ENCODE assay signal across 1 cellular context in the genomic region with DNA sequence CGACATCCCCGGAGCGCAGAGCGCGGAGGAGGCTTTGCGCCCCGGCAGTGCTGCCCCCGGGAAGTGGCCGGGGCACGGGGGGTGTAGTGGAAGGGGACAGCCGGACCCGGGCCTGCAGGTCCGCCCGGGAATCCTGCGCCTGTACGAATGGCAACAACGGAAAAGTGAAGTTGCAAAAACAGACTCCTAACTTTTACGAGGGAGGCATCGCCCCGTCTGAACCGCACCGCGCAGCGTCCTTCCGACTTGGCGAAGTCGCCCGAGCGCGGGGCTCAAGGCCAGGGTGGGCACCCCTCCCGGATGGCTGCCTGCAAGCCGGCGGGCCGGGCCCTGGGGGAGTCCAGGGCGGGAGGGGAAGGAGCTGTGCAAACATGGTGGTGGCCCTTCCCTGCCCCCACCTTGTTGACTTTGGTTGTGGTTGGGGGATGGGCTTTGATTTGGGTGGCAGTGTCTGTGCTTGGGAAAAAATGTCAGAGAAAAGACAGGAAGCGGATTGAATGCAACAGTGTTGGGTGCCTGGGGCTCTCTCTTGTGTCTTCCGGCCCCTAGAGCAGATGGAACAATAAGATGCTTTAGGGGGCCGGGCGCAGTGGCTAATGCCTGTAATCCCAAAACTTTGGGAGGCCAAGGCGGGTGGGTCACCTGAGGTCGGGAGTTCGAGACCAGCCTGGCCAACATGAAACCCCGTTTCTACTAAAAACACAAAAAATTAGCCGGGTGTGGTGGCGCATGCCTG.
A peak's percentile ranks its signal among the peaks of the same experiment; 100 is the strongest.
TF ChIP-seq lines count a peak whose summit lies in the region.

No MANE protein-coding gene starts in this region.

TF ChIP-seq in HEK293, 187 proteins besides CTCF, POLR2A, EP300 and RAD21 (continued from another document and continues in another):
- TF ChIP-seq, protein P1, sequence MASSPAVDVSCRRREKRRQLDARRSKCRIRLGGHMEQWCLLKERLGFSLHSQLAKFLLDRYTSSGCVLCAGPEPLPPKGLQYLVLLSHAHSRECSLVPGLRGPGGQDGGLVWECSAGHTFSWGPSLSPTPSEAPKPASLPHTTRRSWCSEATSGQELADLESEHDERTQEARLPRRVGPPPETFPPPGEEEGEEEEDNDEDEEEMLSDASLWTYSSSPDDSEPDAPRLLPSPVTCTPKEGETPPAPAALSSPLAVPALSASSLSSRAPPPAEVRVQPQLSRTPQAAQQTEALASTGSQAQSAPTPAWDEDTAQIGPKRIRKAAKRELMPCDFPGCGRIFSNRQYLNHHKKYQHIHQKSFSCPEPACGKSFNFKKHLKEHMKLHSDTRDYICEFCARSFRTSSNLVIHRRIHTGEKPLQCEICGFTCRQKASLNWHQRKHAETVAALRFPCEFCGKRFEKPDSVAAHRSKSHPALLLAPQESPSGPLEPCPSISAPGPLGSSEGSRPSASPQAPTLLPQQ (tag by site-specific recombination; IDR thresholded peaks at IDR 0.05): peak; percentile 39; the same call in 1 of the 2 replicates
- TF ChIP-seq, protein P2, sequence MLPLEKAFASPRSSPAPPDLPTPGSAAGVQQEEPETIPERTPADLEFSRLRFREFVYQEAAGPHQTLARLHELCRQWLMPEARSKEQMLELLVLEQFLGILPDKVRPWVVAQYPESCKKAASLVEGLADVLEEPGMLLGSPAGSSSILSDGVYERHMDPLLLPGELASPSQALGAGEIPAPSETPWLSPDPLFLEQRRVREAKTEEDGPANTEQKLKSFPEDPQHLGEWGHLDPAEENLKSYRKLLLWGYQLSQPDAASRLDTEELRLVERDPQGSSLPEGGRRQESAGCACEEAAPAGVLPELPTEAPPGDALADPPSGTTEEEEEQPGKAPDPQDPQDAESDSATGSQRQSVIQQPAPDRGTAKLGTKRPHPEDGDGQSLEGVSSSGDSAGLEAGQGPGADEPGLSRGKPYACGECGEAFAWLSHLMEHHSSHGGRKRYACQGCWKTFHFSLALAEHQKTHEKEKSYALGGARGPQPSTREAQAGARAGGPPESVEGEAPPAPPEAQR (tag by site-specific recombination; IDR thresholded peaks at IDR 0.05): no peak
- TF ChIP-seq, protein P3, sequence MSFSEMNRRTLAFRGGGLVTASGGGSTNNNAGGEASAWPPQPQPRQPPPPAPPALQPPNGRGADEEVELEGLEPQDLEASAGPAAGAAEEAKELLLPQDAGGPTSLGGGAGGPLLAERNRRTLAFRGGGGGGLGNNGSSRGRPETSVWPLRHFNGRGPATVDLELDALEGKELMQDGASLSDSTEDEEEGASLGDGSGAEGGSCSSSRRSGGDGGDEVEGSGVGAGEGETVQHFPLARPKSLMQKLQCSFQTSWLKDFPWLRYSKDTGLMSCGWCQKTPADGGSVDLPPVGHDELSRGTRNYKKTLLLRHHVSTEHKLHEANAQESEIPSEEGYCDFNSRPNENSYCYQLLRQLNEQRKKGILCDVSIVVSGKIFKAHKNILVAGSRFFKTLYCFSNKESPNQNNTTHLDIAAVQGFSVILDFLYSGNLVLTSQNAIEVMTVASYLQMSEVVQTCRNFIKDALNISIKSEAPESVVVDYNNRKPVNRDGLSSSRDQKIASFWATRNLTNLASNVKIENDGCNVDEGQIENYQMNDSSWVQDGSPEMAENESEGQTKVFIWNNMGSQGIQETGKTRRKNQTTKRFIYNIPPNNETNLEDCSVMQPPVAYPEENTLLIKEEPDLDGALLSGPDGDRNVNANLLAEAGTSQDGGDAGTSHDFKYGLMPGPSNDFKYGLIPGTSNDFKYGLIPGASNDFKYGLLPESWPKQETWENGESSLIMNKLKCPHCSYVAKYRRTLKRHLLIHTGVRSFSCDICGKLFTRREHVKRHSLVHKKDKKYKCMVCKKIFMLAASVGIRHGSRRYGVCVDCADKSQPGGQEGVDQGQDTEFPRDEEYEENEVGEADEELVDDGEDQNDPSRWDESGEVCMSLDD (tag by site-specific recombination; IDR thresholded peaks at IDR 0.05): 0 out of 2 replicates have a peak, but pooled peaks have one; percentile 26
- TF ChIP-seq OSR2 (tag by site-specific recombination; IDR thresholded peaks at IDR 0.05) (no peak), SETDB1 (IDR thresholded peaks at IDR 0.05; ENCODE audit: insufficient read length, low read length) (no peak), ZNF155 (tag by site-specific recombination; IDR thresholded peaks at IDR 0.05) (no peak), ZNF701 (tag by site-specific recombination; IDR thresholded peaks at IDR 0.05) (no peak), ZBTB17 (tag by site-specific recombination; IDR thresholded peaks at IDR 0.05) (0 out of 2 replicates have a peak, but pooled peaks have one; percentile 18), ZNF549 (tag by site-specific recombination; IDR thresholded peaks at IDR 0.05) (no peak), ZBTB48 (tag by site-specific recombination; IDR thresholded peaks at IDR 0.05) (peak; percentile 95), ZNF514 (tag by site-specific recombination; IDR thresholded peaks at IDR 0.05) (no peak), ZNF214 (tag by site-specific recombination; IDR thresholded peaks at IDR 0.05; ENCODE audit: borderline replicate concordance) (no peak), YY2 (tag by site-specific recombination; IDR thresholded peaks at IDR 0.05) (no peak), ZNF302 (tag by site-specific recombination; IDR thresholded peaks at IDR 0.05; ENCODE audit: low read depth) (no peak), IKZF3 (tag by site-specific recombination; IDR thresholded peaks at IDR 0.05) (peak; percentile 28; the same call in 1 of the 2 replicates), ZNF785 (tag by site-specific recombination; IDR thresholded peaks at IDR 0.05) (no peak), ZNF211 (tag by site-specific recombination; IDR thresholded peaks at IDR 0.05; ENCODE audit: low read depth) (no peak), ZBTB8A (tag by site-specific recombination; IDR thresholded peaks at IDR 0.05) (peak; percentile 83), ZNF404 (tag by site-specific recombination; IDR thresholded peaks at IDR 0.05) (no peak), ZFP37 (tag by site-specific recombination; IDR thresholded peaks at IDR 0.05) (no peak)
- TF ChIP-seq, protein P4, sequence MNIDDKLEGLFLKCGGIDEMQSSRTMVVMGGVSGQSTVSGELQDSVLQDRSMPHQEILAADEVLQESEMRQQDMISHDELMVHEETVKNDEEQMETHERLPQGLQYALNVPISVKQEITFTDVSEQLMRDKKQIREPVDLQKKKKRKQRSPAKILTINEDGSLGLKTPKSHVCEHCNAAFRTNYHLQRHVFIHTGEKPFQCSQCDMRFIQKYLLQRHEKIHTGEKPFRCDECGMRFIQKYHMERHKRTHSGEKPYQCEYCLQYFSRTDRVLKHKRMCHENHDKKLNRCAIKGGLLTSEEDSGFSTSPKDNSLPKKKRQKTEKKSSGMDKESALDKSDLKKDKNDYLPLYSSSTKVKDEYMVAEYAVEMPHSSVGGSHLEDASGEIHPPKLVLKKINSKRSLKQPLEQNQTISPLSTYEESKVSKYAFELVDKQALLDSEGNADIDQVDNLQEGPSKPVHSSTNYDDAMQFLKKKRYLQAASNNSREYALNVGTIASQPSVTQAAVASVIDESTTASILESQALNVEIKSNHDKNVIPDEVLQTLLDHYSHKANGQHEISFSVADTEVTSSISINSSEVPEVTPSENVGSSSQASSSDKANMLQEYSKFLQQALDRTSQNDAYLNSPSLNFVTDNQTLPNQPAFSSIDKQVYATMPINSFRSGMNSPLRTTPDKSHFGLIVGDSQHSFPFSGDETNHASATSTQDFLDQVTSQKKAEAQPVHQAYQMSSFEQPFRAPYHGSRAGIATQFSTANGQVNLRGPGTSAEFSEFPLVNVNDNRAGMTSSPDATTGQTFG (tag by site-specific recombination; IDR thresholded peaks at IDR 0.05; ENCODE audit: borderline replicate concordance): no peak
- TF ChIP-seq, protein P5, sequence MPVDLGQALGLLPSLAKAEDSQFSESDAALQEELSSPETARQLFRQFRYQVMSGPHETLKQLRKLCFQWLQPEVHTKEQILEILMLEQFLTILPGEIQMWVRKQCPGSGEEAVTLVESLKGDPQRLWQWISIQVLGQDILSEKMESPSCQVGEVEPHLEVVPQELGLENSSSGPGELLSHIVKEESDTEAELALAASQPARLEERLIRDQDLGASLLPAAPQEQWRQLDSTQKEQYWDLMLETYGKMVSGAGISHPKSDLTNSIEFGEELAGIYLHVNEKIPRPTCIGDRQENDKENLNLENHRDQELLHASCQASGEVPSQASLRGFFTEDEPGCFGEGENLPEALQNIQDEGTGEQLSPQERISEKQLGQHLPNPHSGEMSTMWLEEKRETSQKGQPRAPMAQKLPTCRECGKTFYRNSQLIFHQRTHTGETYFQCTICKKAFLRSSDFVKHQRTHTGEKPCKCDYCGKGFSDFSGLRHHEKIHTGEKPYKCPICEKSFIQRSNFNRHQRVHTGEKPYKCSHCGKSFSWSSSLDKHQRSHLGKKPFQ (tag by site-specific recombination; IDR thresholded peaks at IDR 0.05): no peak
- TF ChIP-seq, protein P6, sequence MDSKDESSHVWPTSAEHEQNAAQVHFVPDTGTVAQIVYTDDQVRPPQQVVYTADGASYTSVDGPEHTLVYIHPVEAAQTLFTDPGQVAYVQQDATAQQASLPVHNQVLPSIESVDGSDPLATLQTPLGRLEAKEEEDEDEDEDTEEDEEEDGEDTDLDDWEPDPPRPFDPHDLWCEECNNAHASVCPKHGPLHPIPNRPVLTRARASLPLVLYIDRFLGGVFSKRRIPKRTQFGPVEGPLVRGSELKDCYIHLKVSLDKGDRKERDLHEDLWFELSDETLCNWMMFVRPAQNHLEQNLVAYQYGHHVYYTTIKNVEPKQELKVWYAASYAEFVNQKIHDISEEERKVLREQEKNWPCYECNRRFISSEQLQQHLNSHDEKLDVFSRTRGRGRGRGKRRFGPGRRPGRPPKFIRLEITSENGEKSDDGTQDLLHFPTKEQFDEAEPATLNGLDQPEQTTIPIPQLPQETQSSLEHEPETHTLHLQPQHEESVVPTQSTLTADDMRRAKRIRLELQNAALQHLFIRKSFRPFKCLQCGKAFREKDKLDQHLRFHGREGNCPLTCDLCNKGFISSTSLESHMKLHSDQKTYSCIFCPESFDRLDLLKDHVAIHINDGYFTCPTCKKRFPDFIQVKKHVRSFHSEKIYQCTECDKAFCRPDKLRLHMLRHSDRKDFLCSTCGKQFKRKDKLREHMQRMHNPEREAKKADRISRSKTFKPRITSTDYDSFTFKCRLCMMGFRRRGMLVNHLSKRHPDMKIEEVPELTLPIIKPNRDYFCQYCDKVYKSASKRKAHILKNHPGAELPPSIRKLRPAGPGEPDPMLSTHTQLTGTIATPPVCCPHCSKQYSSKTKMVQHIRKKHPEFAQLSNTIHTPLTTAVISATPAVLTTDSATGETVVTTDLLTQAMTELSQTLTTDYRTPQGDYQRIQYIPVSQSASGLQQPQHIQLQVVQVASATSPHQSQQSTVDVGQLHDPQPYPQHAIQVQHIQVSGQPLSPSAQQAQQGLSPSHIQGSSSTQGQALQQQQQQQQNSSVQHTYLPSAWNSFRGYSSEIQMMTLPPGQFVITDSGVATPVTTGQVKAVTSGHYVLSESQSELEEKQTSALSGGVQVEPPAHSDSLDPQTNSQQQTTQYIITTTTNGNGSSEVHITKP (tag by site-specific recombination; IDR thresholded peaks at IDR 0.05): peak; percentile 30; the same call in 1 of the 2 replicates
- TF ChIP-seq, protein P7, sequence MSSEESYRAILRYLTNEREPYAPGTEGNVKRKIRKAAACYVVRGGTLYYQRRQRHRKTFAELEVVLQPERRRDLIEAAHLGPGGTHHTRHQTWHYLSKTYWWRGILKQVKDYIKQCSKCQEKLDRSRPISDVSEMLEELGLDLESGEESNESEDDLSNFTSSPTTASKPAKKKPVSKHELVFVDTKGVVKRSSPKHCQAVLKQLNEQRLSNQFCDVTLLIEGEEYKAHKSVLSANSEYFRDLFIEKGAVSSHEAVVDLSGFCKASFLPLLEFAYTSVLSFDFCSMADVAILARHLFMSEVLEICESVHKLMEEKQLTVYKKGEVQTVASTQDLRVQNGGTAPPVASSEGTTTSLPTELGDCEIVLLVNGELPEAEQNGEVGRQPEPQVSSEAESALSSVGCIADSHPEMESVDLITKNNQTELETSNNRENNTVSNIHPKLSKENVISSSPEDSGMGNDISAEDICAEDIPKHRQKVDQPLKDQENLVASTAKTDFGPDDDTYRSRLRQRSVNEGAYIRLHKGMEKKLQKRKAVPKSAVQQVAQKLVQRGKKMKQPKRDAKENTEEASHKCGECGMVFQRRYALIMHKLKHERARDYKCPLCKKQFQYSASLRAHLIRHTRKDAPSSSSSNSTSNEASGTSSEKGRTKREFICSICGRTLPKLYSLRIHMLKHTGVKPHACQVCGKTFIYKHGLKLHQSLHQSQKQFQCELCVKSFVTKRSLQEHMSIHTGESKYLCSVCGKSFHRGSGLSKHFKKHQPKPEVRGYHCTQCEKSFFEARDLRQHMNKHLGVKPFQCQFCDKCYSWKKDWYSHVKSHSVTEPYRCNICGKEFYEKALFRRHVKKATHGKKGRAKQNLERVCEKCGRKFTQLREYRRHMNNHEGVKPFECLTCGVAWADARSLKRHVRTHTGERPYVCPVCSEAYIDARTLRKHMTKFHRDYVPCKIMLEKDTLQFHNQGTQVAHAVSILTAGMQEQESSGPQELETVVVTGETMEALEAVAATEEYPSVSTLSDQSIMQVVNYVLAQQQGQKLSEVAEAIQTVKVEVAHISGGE (tag by site-specific recombination; conservative IDR thresholded peaks at IDR 0.05; ENCODE audit: low read depth): peak; percentile 21; the same call in 1 of the 2 replicates
- TF ChIP-seq, protein P8, sequence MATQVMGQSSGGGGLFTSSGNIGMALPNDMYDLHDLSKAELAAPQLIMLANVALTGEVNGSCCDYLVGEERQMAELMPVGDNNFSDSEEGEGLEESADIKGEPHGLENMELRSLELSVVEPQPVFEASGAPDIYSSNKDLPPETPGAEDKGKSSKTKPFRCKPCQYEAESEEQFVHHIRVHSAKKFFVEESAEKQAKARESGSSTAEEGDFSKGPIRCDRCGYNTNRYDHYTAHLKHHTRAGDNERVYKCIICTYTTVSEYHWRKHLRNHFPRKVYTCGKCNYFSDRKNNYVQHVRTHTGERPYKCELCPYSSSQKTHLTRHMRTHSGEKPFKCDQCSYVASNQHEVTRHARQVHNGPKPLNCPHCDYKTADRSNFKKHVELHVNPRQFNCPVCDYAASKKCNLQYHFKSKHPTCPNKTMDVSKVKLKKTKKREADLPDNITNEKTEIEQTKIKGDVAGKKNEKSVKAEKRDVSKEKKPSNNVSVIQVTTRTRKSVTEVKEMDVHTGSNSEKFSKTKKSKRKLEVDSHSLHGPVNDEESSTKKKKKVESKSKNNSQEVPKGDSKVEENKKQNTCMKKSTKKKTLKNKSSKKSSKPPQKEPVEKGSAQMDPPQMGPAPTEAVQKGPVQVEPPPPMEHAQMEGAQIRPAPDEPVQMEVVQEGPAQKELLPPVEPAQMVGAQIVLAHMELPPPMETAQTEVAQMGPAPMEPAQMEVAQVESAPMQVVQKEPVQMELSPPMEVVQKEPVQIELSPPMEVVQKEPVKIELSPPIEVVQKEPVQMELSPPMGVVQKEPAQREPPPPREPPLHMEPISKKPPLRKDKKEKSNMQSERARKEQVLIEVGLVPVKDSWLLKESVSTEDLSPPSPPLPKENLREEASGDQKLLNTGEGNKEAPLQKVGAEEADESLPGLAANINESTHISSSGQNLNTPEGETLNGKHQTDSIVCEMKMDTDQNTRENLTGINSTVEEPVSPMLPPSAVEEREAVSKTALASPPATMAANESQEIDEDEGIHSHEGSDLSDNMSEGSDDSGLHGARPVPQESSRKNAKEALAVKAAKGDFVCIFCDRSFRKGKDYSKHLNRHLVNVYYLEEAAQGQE (tag by site-specific recombination; IDR thresholded peaks at IDR 0.05): no peak
